ENCODE assay signal across 26 cellular contexts in genomic region chr10:96627292-96627691, GRCh38.
"Had no signal": no experiment of that assay in that cellular context is flagged by ENCODE, and none has a peak within 500 bp of the region (broad histone marks: within the 10 kb centered on the region; RNA-seq: fewer than 3 reads in every experiment).

No MANE protein-coding gene starts in this region.

- H3K27me3 ChIP-seq: heart right ventricle, hepatocyte, pancreas, sigmoid colon, spleen, testis, thyroid gland, transverse colon, upper lobe of left lung, vagina had no signal

- ATAC-seq: heart right ventricle; mucosa of descending colon; naive thymus-derived CD8-positive, alpha-beta T cell; pancreas; right cardiac atrium; stimulated activated naive CD8-positive, alpha-beta T cell treated with anti-CD3 and anti-CD28 coated beads, Interleukin-15, amount 100 ng/mL, for 72 hours had no signal

- H3K9me3 ChIP-seq: heart right ventricle, left ventricle myocardium inferior, mucosa of descending colon, pancreas, prostate gland, sigmoid colon, spleen, testis, thyroid gland, transverse colon, upper lobe of left lung, vagina had no signal

- H3K36me3 ChIP-seq: left ventricle myocardium inferior, prostate gland, sigmoid colon, thyroid gland, transverse colon, vagina had no signal

- H3K4me3 Mint-ChIP-seq: naive thymus-derived CD8-positive, alpha-beta T cell; stimulated activated effector memory CD8-positive, alpha-beta T cell treated with anti-CD3 and anti-CD28 coated beads, Interleukin-12 subunit alpha, Interleukin-12 subunit beta, amount 100 ng/mL, for 72 hours; stimulated activated naive CD8-positive, alpha-beta T cell treated with anti-CD3 and anti-CD28 coated beads, Interleukin-15, amount 100 ng/mL, for 72 hours had no signal

- H3K4me1 Mint-ChIP-seq: naive thymus-derived CD8-positive, alpha-beta T cell; stimulated activated effector memory CD8-positive, alpha-beta T cell treated with anti-CD3 and anti-CD28 coated beads, Interleukin-12 subunit alpha, Interleukin-12 subunit beta, amount 100 ng/mL, for 72 hours; stimulated activated naive CD8-positive, alpha-beta T cell treated with anti-CD3 and anti-CD28 coated beads, Interleukin-15, amount 100 ng/mL, for 72 hours had no signal

- H3K9me3 Mint-ChIP-seq: naive thymus-derived CD8-positive, alpha-beta T cell; stimulated activated effector memory CD8-positive, alpha-beta T cell treated with anti-CD3 and anti-CD28 coated beads, Interleukin-12 subunit alpha, Interleukin-12 subunit beta, amount 100 ng/mL, for 72 hours; stimulated activated naive CD8-positive, alpha-beta T cell treated with anti-CD3 and anti-CD28 coated beads, Interleukin-15, amount 100 ng/mL, for 72 hours had no signal

- H3K27ac ChIP-seq: heart right ventricle, hepatocyte, left ventricle myocardium inferior, pancreas, prostate gland, sigmoid colon, spleen, testis, thyroid gland, transverse colon, upper lobe of left lung, vagina had no signal

- H3K4me3 ChIP-seq: heart right ventricle, hepatocyte, left ventricle myocardium inferior, lung, mucosa of descending colon, pancreas, prostate gland, sigmoid colon, spleen, testis, thyroid gland, transverse colon, upper lobe of left lung, vagina had no signal

- H3K27me3 Mint-ChIP-seq: stimulated activated naive CD8-positive, alpha-beta T cell treated with anti-CD3 and anti-CD28 coated beads, Interleukin-15, amount 100 ng/mL, for 72 hours had no signal

- H3K36me3 Mint-ChIP-seq: naive thymus-derived CD8-positive, alpha-beta T cell had no signal

- DNase-seq: heart right ventricle; islet precursor cell; left ventricle myocardium inferior; midbrain; mucosa of descending colon; nucleus accumbens; pancreas; posterior cingulate gyrus; retina; right cardiac atrium; sigmoid colon; small intestine; spleen; stimulated activated CD4-positive, alpha-beta T cell treated with anti-CD3 and anti-CD28 coated beads, Interleukin-4, amount 100 ng/mL, for 24 hours; stimulated activated naive CD4-positive, alpha-beta T cell treated with Interleukin-2 at 50 U/mL for 16 hours; stimulated activated naive CD8-positive, alpha-beta T cell treated with anti-CD3 and anti-CD28 coated beads, Interleukin-15, amount 100 ng/mL, for 72 hours; testis; thyroid gland; transverse colon; upper lobe of left lung had no signal

- H3K27ac Mint-ChIP-seq: naive thymus-derived CD8-positive, alpha-beta T cell; stimulated activated effector memory CD8-positive, alpha-beta T cell treated with anti-CD3 and anti-CD28 coated beads, Interleukin-12 subunit alpha, Interleukin-12 subunit beta, amount 100 ng/mL, for 72 hours; stimulated activated naive CD8-positive, alpha-beta T cell treated with anti-CD3 and anti-CD28 coated beads, Interleukin-15, amount 100 ng/mL, for 72 hours had no signal
